ENCODE assay signal across 7 cellular contexts in genomic region chr11:49952091-49952490, GRCh38.
"Had no signal": no experiment of that assay in that cellular context is flagged by ENCODE, and none has a peak within 500 bp of the region (broad histone marks: within the 10 kb centered on the region; RNA-seq: fewer than 3 reads in every experiment).

Gene OR4C13 (plus strand): TSS chr11:49952391. CDS start chr11:49952423, 32 bp downstream.

- FAIRE-seq: urothelium cell line had no signal

- ATAC-seq: stimulated activated effector memory CD8-positive, alpha-beta T cell treated with anti-CD3 and anti-CD28 coated beads, Interleukin-12 subunit alpha, Interleukin-12 subunit beta, amount 100 ng/mL, for 72 hours; stimulated activated memory B cell treated with anti-CD40 and anti-IgM and Interleukin-4, amounts not matched to agents 10 μg/mL and 1 μg/mL and 100 μg/mL, for 72 hours; stimulated activated naive B cell treated with anti-CD40 and anti-IgM and Interleukin-4, amounts not matched to agents 10 μg/mL and 1 μg/mL and 100 μg/mL, for 72 hours; stimulated activated naive CD8-positive, alpha-beta T cell treated with anti-CD3 and anti-CD28 coated beads, Interleukin-15, amount 100 ng/mL, for 72 hours; stimulated activated naive CD8-positive, alpha-beta T cell treated with anti-CD3 and anti-CD28 coated beads, Interleukin-15, Interleukin-2, amounts not matched to agents 100 U/mL and 50 U/mL, for 24 hours; upper lobe of right lung had no signal
